Comparison of ENCODE assay signal across 9 cellular contexts in genomic region chr15:80011041-80011523, GRCh38. TPM values are rescaled to one million over a fixed set of nuclear protein-coding genes. Genes with fewer than 3 reads are reported as not detected.
DNase-seq lines count a peak whose midpoint lies in the region; ATAC-seq and TF ChIP-seq lines count a peak whose summit lies in the region.
"Not testable (repeated sequence)": the region's sequence is repeated elsewhere in the genome, so short reads cannot be mapped to it uniquely, and the experiment has no call there.
"Had no signal": no experiment of that assay in that cellular context is flagged by ENCODE, and none has a peak within 500 bp of the region (broad histone marks: within the 10 kb centered on the region; RNA-seq: fewer than 3 reads in every experiment).

No MANE protein-coding gene starts in this region.

- H3K27me3 ChIP-seq in foreskin keratinocyte = not testable (repeated sequence)

- H3K36me3 Mint-ChIP-seq in IgD-negative memory B cell = not testable (repeated sequence)

- H3K27me3 Mint-ChIP-seq in IgD-negative memory B cell = not testable (repeated sequence)

- peak; percentile 82 for DNase-seq in ELR (ENCODE audit: low read depth)
- DNase-seq in SIG-M5 treated with dmso at 0.1 percent for 504 hours (lab: John Stamatoyannopoulos, UW; ENCODE audit: unreplicated experiment) = peak; percentile 78
- peak; percentile 37 for DNase-seq in amniotic stem cell (lab: John Stamatoyannopoulos, UW)
- DNase-seq in foreskin keratinocyte = peak; percentile 64 to 65
- DNase-seq in stromal cell of bone marrow (ENCODE audit: low read depth) = peak; percentile 76

- not testable (repeated sequence) for H3K4me1 ChIP-seq in foreskin keratinocyte

- not testable (repeated sequence) for TF ChIP-seq CTCF in foreskin keratinocyte (conservative IDR thresholded peaks at IDR 0.05)

- H3K4me3 Mint-ChIP-seq in IgD-negative memory B cell = peak overlapping the region; percentile 48 to 92 (median 70)

- ATAC-seq in GM19351 (IDR thresholded peaks at IDR 0.05; ENCODE audit: unreplicated experiment) (peak; percentile 62), HG02852 (IDR thresholded peaks at IDR 0.05; ENCODE audit: unreplicated experiment) (peak; percentile 53), foreskin keratinocyte (peak; percentile 70)

- not testable (repeated sequence) for H3K27ac ChIP-seq in foreskin keratinocyte

- peaks cover 48 to 62% (median 58%) of the 10 kb centered on the region in 3 donors for H3K4me1 Mint-ChIP-seq in IgD-negative memory B cell

- H3K9me3 Mint-ChIP-seq in IgD-negative memory B cell = not testable (repeated sequence)

- peak overlapping the region; percentile 93 to 96 (median 95) for H3K27ac Mint-ChIP-seq in IgD-negative memory B cell

RNA-seq across cellular contexts. Expression of gene BCL2A1, which starts 40.1 kb away (rescaled TPM):
- polyA plus RNA-seq in IgD-negative memory B cell = 75.8 TPM
- total RNA-seq in foreskin keratinocyte = not detected in 2 replicates
- not detected in 2 replicates for polyA plus RNA-seq in foreskin keratinocyte
- total RNA-seq: cardiac muscle cell had no signal

RNA-seq across cellular contexts. Expression of gene ZFAND6, which starts 48.4 kb away (rescaled TPM):
- polyA plus RNA-seq in IgD-negative memory B cell = 216 TPM
- 61.6 and 66.2 TPM in 2 replicates for total RNA-seq in foreskin keratinocyte
- polyA plus RNA-seq in foreskin keratinocyte = 43.7 and 47.4 TPM in 2 replicates

Comparison
In these comparisons a context has a peak if more than half of its experiments do, and no peak if none do; other contexts are left out.
1. RNA of gene BCL2A1, which starts 40.1 kb away (polyA plus RNA-seq): 75.8 TPM in IgD-negative memory B cell (single experiment); not detected in foreskin keratinocyte; every median in the first group is over 10 times any median in the second.
2. Peak in every context shown above with its lines, with median percentiles within 50 percentile points of each other: DNase-seq and ATAC-seq.